In the genomic region with DNA sequence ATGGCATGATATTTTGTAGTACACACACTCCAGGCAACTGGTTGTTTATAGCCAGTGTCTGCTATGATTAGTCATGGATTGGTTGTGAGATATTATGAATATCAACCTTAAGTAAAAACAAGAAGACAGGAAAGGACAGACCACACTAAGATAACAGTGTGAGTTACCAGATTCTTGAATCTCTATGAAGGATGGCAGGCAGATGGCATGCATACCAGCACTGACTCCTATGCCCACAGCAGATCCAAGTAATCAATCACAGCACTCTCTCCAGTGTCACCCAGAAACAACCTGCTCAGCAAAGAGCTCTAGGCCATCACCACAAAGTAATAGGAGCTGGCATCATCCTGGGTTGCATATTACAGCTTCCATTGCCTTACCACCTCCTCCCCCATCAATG, we compare ENCODE assay signal across 26 cellular contexts.
"Had no signal": no experiment of that assay in that cellular context is flagged by ENCODE, and none has a peak within 500 bp of the region (broad histone marks: within the 10 kb centered on the region; RNA-seq: fewer than 3 reads in every experiment).

No MANE protein-coding gene starts in this region.

- H3K36me3 Mint-ChIP-seq: activated naive CD4-positive, alpha-beta T cell treated with anti-CD3 and anti-CD28 coated beads, Interleukin-2, amount 50 U/mL, for 72 hours; mesothelial cell of epicardium; naive B cell; stimulated activated memory B cell treated with anti-CD40 and anti-IgM and Interleukin-4, amounts not matched to agents 10 μg/mL and 1 μg/mL and 100 μg/mL, for 72 hours had no signal

- H3K27ac Mint-ChIP-seq: activated naive CD4-positive, alpha-beta T cell treated with anti-CD3 and anti-CD28 coated beads, Interleukin-2, amount 50 U/mL, for 72 hours; activated T-cell treated with anti-CD3 and anti-CD28 coated beads, Interleukin-2, amount 50 U/mL, for 72 hours; mesothelial cell of epicardium; stimulated activated memory B cell treated with anti-CD40 and anti-IgM and Interleukin-4, amounts not matched to agents 10 μg/mL and 1 μg/mL and 100 μg/mL, for 72 hours; stimulated activated naive CD8-positive, alpha-beta T cell treated with anti-CD3 and anti-CD28 coated beads, Interleukin-15, amount 100 ng/mL, for 72 hours; T-helper 2 cell treated with Interferon-gamma antibody and Interleukin-4, amounts not matched to agents 5 μg/mL and 100 μg/mL, for 36 hours had no signal

- ATAC-seq: activated naive CD4-positive, alpha-beta T cell treated with anti-CD3 and anti-CD28 coated beads, Interleukin-2, amount 50 U/mL, for 72 hours; activated T-cell treated with anti-CD3 and anti-CD28 coated beads, Interleukin-2, amount 50 U/mL, for 72 hours; body of pancreas; left cardiac atrium; left ventricle myocardium superior; stimulated activated memory B cell treated with anti-CD40 and anti-IgM and Interleukin-4, amounts not matched to agents 10 μg/mL and 1 μg/mL and 100 μg/mL, for 72 hours; stimulated activated naive CD8-positive, alpha-beta T cell treated with anti-CD3 and anti-CD28 coated beads, Interleukin-15, amount 100 ng/mL, for 72 hours had no signal

- H3K4me1 Mint-ChIP-seq: naive B cell; stimulated activated memory B cell treated with anti-CD40 and anti-IgM and Interleukin-4, amounts not matched to agents 10 μg/mL and 1 μg/mL and 100 μg/mL, for 72 hours; stimulated activated naive CD8-positive, alpha-beta T cell treated with anti-CD3 and anti-CD28 coated beads, Interleukin-15, amount 100 ng/mL, for 72 hours had no signal

- H3K4me3 Mint-ChIP-seq: activated T-cell treated with anti-CD3 and anti-CD28 coated beads, Interleukin-2, amount 50 U/mL, for 72 hours; mesothelial cell of epicardium; stimulated activated memory B cell treated with anti-CD40 and anti-IgM and Interleukin-4, amounts not matched to agents 10 μg/mL and 1 μg/mL and 100 μg/mL, for 72 hours; stimulated activated naive CD8-positive, alpha-beta T cell treated with anti-CD3 and anti-CD28 coated beads, Interleukin-15, amount 100 ng/mL, for 72 hours; T-helper 2 cell treated with Interferon-gamma antibody and Interleukin-4, amounts not matched to agents 5 μg/mL and 100 μg/mL, for 36 hours had no signal

- H3K27me3 Mint-ChIP-seq: stimulated activated memory B cell treated with anti-CD40 and anti-IgM and Interleukin-4, amounts not matched to agents 10 μg/mL and 1 μg/mL and 100 μg/mL, for 72 hours had no signal

- H3K9me3 Mint-ChIP-seq: activated naive CD4-positive, alpha-beta T cell treated with anti-CD3 and anti-CD28 coated beads, Interleukin-2, amount 50 U/mL, for 72 hours; activated T-cell treated with anti-CD3 and anti-CD28 coated beads, Interleukin-2, amount 50 U/mL, for 72 hours; mesothelial cell of epicardium; naive B cell; stimulated activated memory B cell treated with anti-CD40 and anti-IgM and Interleukin-4, amounts not matched to agents 10 μg/mL and 1 μg/mL and 100 μg/mL, for 72 hours; stimulated activated naive CD8-positive, alpha-beta T cell treated with anti-CD3 and anti-CD28 coated beads, Interleukin-15, amount 100 ng/mL, for 72 hours; T-helper 2 cell treated with Interferon-gamma antibody and Interleukin-4, amounts not matched to agents 5 μg/mL and 100 μg/mL, for 36 hours had no signal

- DNase-seq: activated CD4-positive, alpha-beta T cell treated with anti-CD3 and anti-CD28 coated beads for 4 hours; activated CD4-positive, alpha-beta T cell treated with anti-CD3 and anti-CD28 coated beads, Interleukin-2, amount 50 U/mL, for 4 hours; activated naive CD4-positive, alpha-beta T cell; activated T-cell treated with anti-CD3 and anti-CD28 coated beads for 4 hours; activated T-cell treated with anti-CD3 and anti-CD28 coated beads, Interleukin-2, amount 50 U/mL, for 72 hours; aorta; body of pancreas; colonic mucosa; effector CD8-positive, alpha-beta T cell; esophagus squamous epithelium; foreskin melanocyte; left cardiac atrium; left ventricle myocardium superior; naive B cell; ovary; sigmoid colon; stimulated activated CD4-positive, alpha-beta T cell treated with anti-CD3 and anti-CD28 coated beads, Interleukin-1b, Interleukin-23, amount 100 ng/mL, for 48 hours; stimulated activated CD4-positive, alpha-beta T cell treated with anti-CD3 and anti-CD28 coated beads, Interleukin-4, amount 100 ng/mL, for 4 hours; stimulated activated CD8-positive, alpha-beta memory T cell treated with anti-CD3 and anti-CD28 coated beads, Interleukin-4, amount 100 ng/mL, for 48 hours; stimulated activated naive CD8-positive, alpha-beta T cell treated with anti-CD3 and anti-CD28 coated beads, Interleukin-15, amount 100 ng/mL, for 72 hours; substantia nigra; upper lobe of left lung had no signal
